In genomic region chr20:4759100-4759884, GRCh38 we compare ENCODE assay signal across 9 cellular contexts. TPM values are rescaled to one million over a fixed set of nuclear protein-coding genes. Genes with fewer than 3 reads are reported as not detected.
A peak's percentile ranks its signal among the peaks of the same experiment; 100 is the strongest.
DNase-seq lines count a peak whose midpoint lies in the region; ATAC-seq, FAIRE-seq and TF ChIP-seq lines count a peak whose summit lies in the region.
"Not testable (repeated sequence)": the region's sequence is repeated elsewhere in the genome, so short reads cannot be mapped to it uniquely, and the experiment has no call there.
"Had no signal": no experiment of that assay in that cellular context is flagged by ENCODE, and none has a peak within 500 bp of the region (broad histone marks: within the 10 kb centered on the region; RNA-seq: fewer than 3 reads in every experiment).

No MANE protein-coding gene starts in this region.

- not testable (repeated sequence) for H3K79me2 ChIP-seq in H1 (ENCODE audit: control insufficient read depth in 1 of 2, insufficient read depth in 2 of 2, low read length in 2 of 2)

- H4K20me1 ChIP-seq in H1 (replicated peaks in 1 of 2; ENCODE audit: control insufficient read depth in 1 of 2, insufficient read depth in 2 of 2, low read length in 2 of 2), result not testable (repeated sequence)

- TF ChIP-seq EP300 in H1 (IDR thresholded peaks at IDR 0.05; ENCODE audit: borderline replicate concordance in 1 of 2, low read depth in 2 of 2, low read length in 2 of 2), result not testable (repeated sequence)

- H2BK15ac ChIP-seq in H1 (ENCODE audit: low read length), result not testable (repeated sequence)

- H3K23me2 ChIP-seq in H1 (ENCODE audit: low read depth, low read length), result not testable (repeated sequence)

- H3K4me1 ChIP-seq in H1 (replicated peaks in 1 of 4; ENCODE audit: control insufficient read depth in 3 of 4, insufficient read depth in 4 of 4, low read length in 3 of 4), result not testable (repeated sequence)

- not testable (repeated sequence) for FAIRE-seq in H1 (lab: Jason Lieb, UNC)

- H2BK20ac ChIP-seq in H1 (ENCODE audit: low read length), result not testable (repeated sequence)

- not testable (repeated sequence) for H3K9ac ChIP-seq in H1 (replicated peaks in 1 of 4; ENCODE audit: extremely low read depth in 1 of 4, low read depth in 3 of 4, low read length in 3 of 4)

- not testable (repeated sequence) for H3K27me3 Mint-ChIP-seq in IgD-negative memory B cell; activated T-cell treated with anti-CD3 and anti-CD28 coated beads, Interleukin-2, amount 50 U/mL, for 4 hours (ENCODE audit: low read depth)
- H3K27me3 Mint-ChIP-seq in naive thymus-derived CD8-positive, alpha-beta T cell, result peaks cover 0 to 15% (median 4%) of the 10 kb centered on the region in 5 donors

- H3K36me3 Mint-ChIP-seq in IgD-negative memory B cell; activated T-cell treated with anti-CD3 and anti-CD28 coated beads, Interleukin-2, amount 50 U/mL, for 4 hours (ENCODE audit: insufficient read depth); naive thymus-derived CD8-positive, alpha-beta T cell: not testable (repeated sequence)

- H2BK120ac ChIP-seq in H1 (replicated peaks; ENCODE audit: low read depth, low read length), result not testable (repeated sequence)

- H3K27ac ChIP-seq in H1 (ENCODE audit: low read depth, low read length), result not testable (repeated sequence)

- not testable (repeated sequence) for H3K79me1 ChIP-seq in H1 (ENCODE audit: low read depth, low read length)

- not testable (repeated sequence) for H3K56ac ChIP-seq in H1 (replicated peaks; ENCODE audit: insufficient read length, low read depth, low read length)

- H3K4me3 ChIP-seq in H1 (ENCODE audit: extremely low read depth in 1 of 4, insufficient read depth in 2 of 4, low read depth in 3 of 4, low read length in 4 of 4), result not testable (repeated sequence)

- CTCF ChIA-PET in H1 (lab: Charles Lee; ENCODE audit: partially characterized antibody), result interaction anchor here (0.6 to 2.5 kb wide), 33 partner anchors 21 to 346 kb away, joined by 3 to 9 read pairs (median 3); partner anchors contain the start of gene PRND

- DNase-seq in COR-L47 (lab: John Stamatoyannopoulos, UW), result peak; percentile 37
- DNase-seq in NCI-H526 treated with DMSO at 0.1 percent for 48 hours (lab: John Stamatoyannopoulos, UW), result peak; percentile 15
- DNase-seq in T-helper 22 cell (ENCODE audit: low read depth), result peak; percentile 2
- peak; percentile 36 for DNase-seq in activated T-cell treated with anti-CD3 and anti-CD28 coated beads, Interleukin-2, amount 50 U/mL, for 4 hours
- peak in 1 of 2 experiments; percentile 83 for DNase-seq in H1 (ENCODE audit: low read depth in 1 of 2, low spot score in 2 of 2)
- peak in 6 of 10 donors; percentile 10 to 30 (median 20) for DNase-seq in naive thymus-derived CD8-positive, alpha-beta T cell
- DNase-seq in stimulated activated CD8-positive, alpha-beta memory T cell treated with anti-CD3 and anti-CD28 coated beads, Interleukin-4, amount 100 ng/mL, for 1 hour (ENCODE audit: low read depth in 2 of 2, low spot score in 1 of 2), result peak; percentile 10 to 17

- TF ChIP-seq CTCF in H1 (IDR thresholded peaks at IDR 0.05; ENCODE audit: control extremely low read depth in 1 of 3, insufficient read depth in 1 of 3, low read depth in 1 of 3, low read length in 3 of 3), result peak; percentile 67 to 78 (median 73)

- 0 out of 2 replicates have a peak overlapping the region, but pooled peaks have one; percentile 46 for H2AFZ ChIP-seq in H1 (ENCODE audit: low read length)

- not testable (repeated sequence) for H2AK5ac ChIP-seq in H1 (ENCODE audit: low read depth, low read length)

- POLR2A ChIA-PET in H1 (lab: Charles Lee; ENCODE audit: partially characterized antibody), result interaction anchor here (0.9 to 1.3 kb wide), 3 partner anchors 160 to 360 kb away, joined by 3 to 5 read pairs (median 3); partner anchors contain the start of gene PCNA
- POLR2A ChIA-PET in naive thymus-derived CD8-positive, alpha-beta T cell (lab: Charles Lee), result not testable (repeated sequence)

- H2BK12ac ChIP-seq in H1 (ENCODE audit: low read depth, low read length), result not testable (repeated sequence)

- not testable (repeated sequence) for H4K91ac ChIP-seq in H1 (replicated peaks; ENCODE audit: insufficient read length, low read length)

- H4K8ac ChIP-seq in H1 (ENCODE audit: extremely low read depth, insufficient read depth, low read length), result peak overlapping the region; percentile 35; the same call in 1 of the 2 replicates

- not testable (repeated sequence) for H3K9me3 ChIP-seq in H1 (ENCODE audit: insufficient read depth in 2 of 2, low read depth in 1 of 2, low read length in 1 of 2)

- H3K23ac ChIP-seq in H1 (ENCODE audit: insufficient read length), result not testable (repeated sequence)

- H3K4me3 Mint-ChIP-seq in IgD-negative memory B cell, result peak overlapping the region in 3 of 4 donors; percentile 31 to 70 (median 66)
- H3K4me3 Mint-ChIP-seq in activated T-cell treated with anti-CD3 and anti-CD28 coated beads, Interleukin-2, amount 50 U/mL, for 4 hours, result not testable (repeated sequence)
- H3K4me3 Mint-ChIP-seq in naive thymus-derived CD8-positive, alpha-beta T cell, result peak overlapping the region in 3 of 10 donors; percentile 39 to 65 (median 51)

- WGBS in H1 (ENCODE audit: extremely low coverage in 1 of 2, insufficient coverage in 1 of 2, insufficient read length in 1 of 2, insufficient replicate concordance in 2 of 2, low coverage in 1 of 2, low lambda C conversion rate in 2 of 2, missing lambda C conversion rate in 1 of 2), 2 experiments, result 68% methylated on average over 15 of the region's 16 CpGs; no CpG with 5 or more reads in 1 of the 2 experiments

- TF ChIP-seq POLR2A in H1 (IDR thresholded peaks at IDR 0.05; ENCODE audit: control extremely low read depth in 1 of 2, low read depth in 2 of 2, low read length in 2 of 2), result not testable (repeated sequence)

- not testable (repeated sequence) for H4K5ac ChIP-seq in H1 (ENCODE audit: insufficient read length, low read depth, low read length)

- H3K4me2 ChIP-seq in H1 (ENCODE audit: insufficient read depth in 1 of 2, low read depth in 2 of 2, low read length in 2 of 2), result peak overlapping the region in 1 of 2 experiments; percentile 40; a peak in 1 of 4 replicates

- not testable (repeated sequence) for H3K36me3 ChIP-seq in H1 (ENCODE audit: control insufficient read depth in 2 of 4, insufficient read depth in 4 of 4, low read length in 3 of 4)

- H3K9me3 Mint-ChIP-seq in IgD-negative memory B cell; activated T-cell treated with anti-CD3 and anti-CD28 coated beads, Interleukin-2, amount 50 U/mL, for 4 hours; naive thymus-derived CD8-positive, alpha-beta T cell: not testable (repeated sequence)

- peaks cover 7 to 12% (median 10%) of the 10 kb centered on the region in 3 donors for H3K4me1 Mint-ChIP-seq in IgD-negative memory B cell
- not testable (repeated sequence) for H3K4me1 Mint-ChIP-seq in activated T-cell treated with anti-CD3 and anti-CD28 coated beads, Interleukin-2, amount 50 U/mL, for 4 hours (ENCODE audit: low read depth)
- H3K4me1 Mint-ChIP-seq in naive thymus-derived CD8-positive, alpha-beta T cell, result peaks cover 4 to 11% (median 9%) of the 10 kb centered on the region in 4 donors

- H3K4ac ChIP-seq in H1 (replicated peaks; ENCODE audit: insufficient read length, low read depth, low read length), result not testable (repeated sequence)

- TF ChIP-seq RAD21 in H1 (IDR thresholded peaks at IDR 0.05 in 1 of 2, conservative IDR thresholded peaks at IDR 0.05 in 1 of 2; ENCODE audit: low read depth in 2 of 2, low read length in 2 of 2), result peak; percentile 43 to 54

- peaks cover 2 to 15% (median 11%) of the 10 kb centered on the region in 4 experiments; a peak in 6 of 7 replicates for H3K27me3 ChIP-seq in H1 (replicated peaks in 1 of 4; ENCODE audit: control insufficient read depth in 3 of 4, extremely low read depth in 1 of 4, insufficient read depth in 3 of 4, low read length in 3 of 4)

- H3K14ac ChIP-seq in H1 (ENCODE audit: insufficient read length), result not testable (repeated sequence)

- peak overlapping the region; percentile 32; the same call in 1 of the 2 replicates for H3K18ac ChIP-seq in H1 (ENCODE audit: extremely low read depth, low read length)

- not testable (repeated sequence) for H3K27ac Mint-ChIP-seq in IgD-negative memory B cell
- H3K27ac Mint-ChIP-seq in naive thymus-derived CD8-positive, alpha-beta T cell, result peak overlapping the region in 3 of 10 donors; percentile 38 to 68 (median 46)

- H2BK5ac ChIP-seq in H1 (ENCODE audit: low read depth, low read length), result not testable (repeated sequence)

- not testable (repeated sequence) for ATAC-seq in activated T-cell treated with anti-CD3 and anti-CD28 coated beads, Interleukin-2, amount 50 U/mL, for 4 hours; naive thymus-derived CD8-positive, alpha-beta T cell

TF ChIP-seq in H1, 55 proteins besides CTCF, POLR2A, EP300 and RAD21:
- 0 out of 2 replicates have a peak, but pooled peaks have one; percentile 28 for TF ChIP-seq TAF1 (IDR thresholded peaks at IDR 0.05; ENCODE audit: low read depth, low read length)

RNA-seq across cellular contexts. Expression of gene PRND, which starts 37.6 kb away (rescaled TPM):
- polyA plus RNA-seq in IgD-negative memory B cell (0.06 TPM), H1 (2011; rRNA removed) (0.03 and 0.09 TPM in 2 replicates)
- not detected for total RNA-seq in activated T-cell treated with anti-CD3 and anti-CD28 coated beads, Interleukin-2, amount 50 U/mL, for 4 hours
- total RNA-seq in H1 (2021; fragmentation: NEBNext Ultra II Directional; extraction: Animal tissue kit (Norgen Biotek cat#: 25700)), result 0.08 and 0.11 TPM in 2 replicates
- polyA plus RNA-seq in H1 (2011; cell fraction: cytosol; rRNA removed), result 0.05 TPM
- 0.09 TPM for polyA plus RNA-seq in H1 (2011; cell fraction: nucleus; rRNA removed)
- 0.14 to 0.17 TPM in 2 of 4 replicates, not detected in the others for polyA plus RNA-seq in H1 (2012, experiment 1 of 2)
- not detected for polyA plus RNA-seq in H1 (2012, experiment 2 of 2)
- polyA plus RNA-seq in H1 (2013, experiment 1 of 2), result 0.04 TPM
- 0.06 TPM for polyA plus RNA-seq in H1 (2013, experiment 2 of 2)
- polyA minus RNA-seq in H1 (2011; rRNA and poly(A)+ RNA removed), result 0.05 and 0.06 TPM in 2 replicates
- not detected for polyA minus RNA-seq in H1 (2011; cell fraction: cytosol; rRNA and poly(A)+ RNA removed)
- not detected for polyA minus RNA-seq in H1 (2011; cell fraction: nucleus; rRNA and poly(A)+ RNA removed)
- total RNA-seq in naive thymus-derived CD8-positive, alpha-beta T cell, result not detected
- polyA plus RNA-seq in naive thymus-derived CD8-positive, alpha-beta T cell, result not detected
- total RNA-seq: natural killer cell had no signal
